9 cellular contexts compared by ENCODE assay signal in genomic region chr12:102950107-102950949, GRCh38. TPM values are rescaled to one million over a fixed set of nuclear protein-coding genes. Genes with fewer than 3 reads are reported as not detected.
DNase-seq lines count a peak whose midpoint lies in the region; ATAC-seq, FAIRE-seq and TF ChIP-seq lines count a peak whose summit lies in the region.
"Had no signal": no experiment of that assay in that cellular context is flagged by ENCODE, and none has a peak within 500 bp of the region (broad histone marks: within the 10 kb centered on the region; RNA-seq: fewer than 3 reads in every experiment).

No MANE protein-coding gene starts in this region.

- TF ChIP-seq CTCF in GM12872 (IDR thresholded peaks at IDR 0.05; ENCODE audit: insufficient read depth, low read depth, low read length) (peak; percentile 49), H1 (IDR thresholded peaks at IDR 0.05; ENCODE audit: control extremely low read depth in 1 of 3, insufficient read depth in 1 of 3, low read depth in 1 of 3, low read length in 3 of 3) (peak; percentile 44 to 62 (median 54)), neural crest cell (conservative IDR thresholded peaks at IDR 0.05) (peak; percentile 56)

- no peak overlapping the region for H3K56ac ChIP-seq in H1 (replicated peaks; ENCODE audit: insufficient read length, low read depth, low read length)

- H3K23me2 ChIP-seq in H1 (ENCODE audit: low read depth, low read length), result peaks cover 5% of the 10 kb centered on the region; the same call in 1 of the 2 replicates

- H3K36me3 ChIP-seq in H1 (ENCODE audit: control insufficient read depth in 2 of 4, insufficient read depth in 4 of 4, low read length in 3 of 4), result 0 out of 8 replicates have a peak, but pooled peaks cover 0 to 3% (median 0%) of the 10 kb centered on the region in 4 experiments
- H3K36me3 ChIP-seq: brain microvascular endothelial cell had no signal

- H3K18ac ChIP-seq in H1 (ENCODE audit: extremely low read depth, low read length), result peak overlapping the region; percentile 51; the same call in 1 of the 2 replicates

- no peaks in the 10 kb centered on the region for H3K79me1 ChIP-seq in H1 (ENCODE audit: low read depth, low read length)

- peaks cover 98% of the 10 kb centered on the region for H3K27me3 Mint-ChIP-seq in neural crest cell (ENCODE audit: low read depth)

- peak overlapping the region; percentile 8; the same call in 1 of the 2 replicates for H2AFZ ChIP-seq in H1 (ENCODE audit: low read length)

- peak overlapping the region; percentile 58 for H3K27ac Mint-ChIP-seq in neural crest cell (ENCODE audit: unreplicated experiment)

- no peak for ATAC-seq in right cardiac atrium

- POLR2A ChIA-PET in H1 (lab: Charles Lee; ENCODE audit: partially characterized antibody), result interaction anchor here (0.5 to 1.1 kb wide), 4 partner anchors 9 to 986 kb away, joined by 3 to 4 read pairs (median 3); no protein-coding TSS in a partner anchor

- H3K79me2 ChIP-seq in H1 (ENCODE audit: control insufficient read depth in 1 of 2, insufficient read depth in 2 of 2, low read length in 2 of 2), result no peaks in the 10 kb centered on the region

- H2BK20ac ChIP-seq in H1 (ENCODE audit: low read length), result no peak overlapping the region

- peaks cover 5 to 8% of the 10 kb centered on the region in 2 experiments for H4K20me1 ChIP-seq in H1 (replicated peaks in 1 of 2; ENCODE audit: control insufficient read depth in 1 of 2, insufficient read depth in 2 of 2, low read length in 2 of 2)

- H3K4me2 ChIP-seq in H1 (ENCODE audit: insufficient read depth in 1 of 2, low read depth in 2 of 2, low read length in 2 of 2), result peak overlapping the region; percentile 83 to 92

- H3K27me3 ChIP-seq in H1 (replicated peaks in 1 of 4; ENCODE audit: control insufficient read depth in 3 of 4, extremely low read depth in 1 of 4, insufficient read depth in 3 of 4, low read length in 3 of 4), result peaks cover 56 to 68% (median 63%) of the 10 kb centered on the region in 4 experiments
- H3K27me3 ChIP-seq in right cardiac atrium (ENCODE audit: control insufficient read depth, insufficient read depth), result peaks cover 3% of the 10 kb centered on the region

- intact Hi-C loops in posterior vena cava (cut with DNase I), result loop anchor here in 1 of 2 donors (5.0 kb wide), 1 partner anchor 1858 kb away; no protein-coding TSS in a partner anchor
- intact Hi-C loops in right cardiac atrium (cut with DNase I), result no loop called here

- peak; percentile 79 for DNase-seq in NCI-H1417 treated with DMSO at 0.1 percent for 48 hours (lab: John Stamatoyannopoulos, UW)
- peak in 1 of 2 experiments; percentile 69 for DNase-seq in H1 (ENCODE audit: low read depth in 1 of 2, low spot score in 2 of 2)
- no peak for DNase-seq in neural crest cell (ENCODE audit: low read depth, low spot score)
- no peak for DNase-seq in posterior vena cava (ENCODE audit: low spot score)
- DNase-seq in NK-92 treated with Interleukin-12 subunit alpha and Interleukin-12 subunit beta, amount 100 ng/mL, for 24 hours (lab: John Stamatoyannopoulos, UW), result no peak
- no peak for DNase-seq in right cardiac atrium
- no peak for DNase-seq in RCC 7860 (ENCODE audit: low spot score)
- DNase-seq: brain microvascular endothelial cell had no signal

- 0 out of 2 replicates have a peak overlapping the region, but pooled peaks have one; percentile 2 for H2BK12ac ChIP-seq in H1 (ENCODE audit: low read depth, low read length)

- H2BK5ac ChIP-seq in H1 (ENCODE audit: low read depth, low read length), result no peak overlapping the region

- H3K4me1 Mint-ChIP-seq in neural crest cell, result peaks cover 21% of the 10 kb centered on the region

- no peak overlapping the region for H2BK120ac ChIP-seq in H1 (replicated peaks; ENCODE audit: low read depth, low read length)

- CTCF ChIA-PET in H1 (lab: Charles Lee; ENCODE audit: partially characterized antibody), result interaction anchor here (0.6 to 5.2 kb wide), 44 partner anchors 9 to 608 kb away, joined by 3 to 85 read pairs (median 4); no protein-coding TSS in a partner anchor

- H4K5ac ChIP-seq in H1 (ENCODE audit: insufficient read length, low read depth, low read length), result no peak overlapping the region

- H3K4me3 Mint-ChIP-seq in neural crest cell, result peak overlapping the region; percentile 81

- H3K4me3 ChIP-seq in H1 (ENCODE audit: extremely low read depth in 1 of 4, insufficient read depth in 2 of 4, low read depth in 3 of 4, low read length in 4 of 4), result peak overlapping the region; percentile 22 to 62 (median 50); a peak in 7 of 8 replicates
- H3K4me3 ChIP-seq in right cardiac atrium (ENCODE audit: low read length), result no peak overlapping the region

- H3K23ac ChIP-seq in H1 (ENCODE audit: insufficient read length), result no peak overlapping the region

- H3K14ac ChIP-seq in H1 (ENCODE audit: insufficient read length), result no peak overlapping the region

- H3K9me3 Mint-ChIP-seq in neural crest cell, result no peaks in the 10 kb centered on the region

- H3K4me1 ChIP-seq in H1 (replicated peaks in 1 of 4; ENCODE audit: control insufficient read depth in 3 of 4, insufficient read depth in 4 of 4, low read length in 3 of 4) (peaks cover 5 to 14% (median 7%) of the 10 kb centered on the region in 4 experiments), right cardiac atrium (ENCODE audit: control insufficient read depth, insufficient read depth, low read length) (no peaks in the 10 kb centered on the region)

- H3K9me3 ChIP-seq in H1 (ENCODE audit: insufficient read depth in 2 of 2, low read depth in 1 of 2, low read length in 1 of 2) (no peaks in the 10 kb centered on the region), right cardiac atrium (ENCODE audit: control insufficient read depth, low read length) (no peaks in the 10 kb centered on the region)

- FAIRE-seq in H1 (lab: Jason Lieb, UNC) (peak; percentile 65), RCC 7860 (lab: Jason Lieb, UNC) (no peak)

- TF ChIP-seq POLR2A in H1 (IDR thresholded peaks at IDR 0.05; ENCODE audit: control extremely low read depth in 1 of 2, low read depth in 2 of 2, low read length in 2 of 2), result no peak

- 6% methylated on average over 37 of the region's 37 CpGs; no CpG with 5 or more reads in 1 of the 2 experiments for WGBS in H1 (ENCODE audit: extremely low coverage in 1 of 2, insufficient coverage in 1 of 2, insufficient read length in 1 of 2, insufficient replicate concordance in 2 of 2, low coverage in 1 of 2, low lambda C conversion rate in 2 of 2, missing lambda C conversion rate in 1 of 2), 2 experiments
- 4% methylated on average over 37 of the region's 37 CpGs for whole genome bisulfite sequencing in right cardiac atrium

- no peak overlapping the region for H2AK5ac ChIP-seq in H1 (ENCODE audit: low read depth, low read length)

- H2BK15ac ChIP-seq in H1 (ENCODE audit: low read length), result peak overlapping the region; percentile 53; the same call in 1 of the 2 replicates

- H3K27ac ChIP-seq in H1 (ENCODE audit: low read depth, low read length) (no peak overlapping the region), right cardiac atrium (ENCODE audit: low read length) (no peak overlapping the region)
- H3K27ac ChIP-seq: brain microvascular endothelial cell had no signal

- H3K36me3 Mint-ChIP-seq in neural crest cell (ENCODE audit: low read depth), result no peaks in the 10 kb centered on the region

- no peak overlapping the region for H4K91ac ChIP-seq in H1 (replicated peaks; ENCODE audit: insufficient read length, low read length)

- H4K8ac ChIP-seq in H1 (ENCODE audit: extremely low read depth, insufficient read depth, low read length), result peak overlapping the region; percentile 63; the same call in 1 of the 2 replicates

- H3K9ac ChIP-seq in H1 (replicated peaks in 1 of 4; ENCODE audit: extremely low read depth in 1 of 4, low read depth in 3 of 4, low read length in 3 of 4), result no peak overlapping the region

- peak; percentile 60 to 65 for TF ChIP-seq RAD21 in H1 (IDR thresholded peaks at IDR 0.05 in 1 of 2, conservative IDR thresholded peaks at IDR 0.05 in 1 of 2; ENCODE audit: low read depth in 2 of 2, low read length in 2 of 2)

- no peak for TF ChIP-seq EP300 in H1 (IDR thresholded peaks at IDR 0.05; ENCODE audit: borderline replicate concordance in 1 of 2, low read depth in 2 of 2, low read length in 2 of 2)

- H3K4ac ChIP-seq in H1 (replicated peaks; ENCODE audit: insufficient read length, low read depth, low read length), result no peak overlapping the region

TF ChIP-seq in H1, 55 proteins besides CTCF, POLR2A, EP300 and RAD21 (continues in another document):
- TF ChIP-seq NANOG (IDR thresholded peaks at IDR 0.05; ENCODE audit: insufficient read depth, low read depth, low read length, poor library complexity, severe bottlenecking) (no peak), CREB1 (IDR thresholded peaks at IDR 0.05) (peak; percentile 75)
- TF ChIP-seq, protein P1, sequence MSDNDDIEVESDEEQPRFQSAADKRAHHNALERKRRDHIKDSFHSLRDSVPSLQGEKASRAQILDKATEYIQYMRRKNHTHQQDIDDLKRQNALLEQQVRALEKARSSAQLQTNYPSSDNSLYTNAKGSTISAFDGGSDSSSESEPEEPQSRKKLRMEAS (IDR thresholded peaks at IDR 0.05), result peak; percentile 96

RNA-seq across cellular contexts. Expression of gene ASCL1, which starts 7.1 kb away (rescaled TPM):
- not detected in 2 replicates for total RNA-seq in H1 (2021; fragmentation: NEBNext Ultra II Directional; extraction: Animal tissue kit (Norgen Biotek cat#: 25700))
- polyA plus RNA-seq in H1 (2011; rRNA removed), result 0.12 and 0.17 TPM in 2 replicates
- polyA plus RNA-seq in H1 (2011; cell fraction: cytosol; rRNA removed), result 0.09 TPM
- 0.31 TPM for polyA plus RNA-seq in H1 (2011; cell fraction: nucleus; rRNA removed)
- polyA plus RNA-seq in H1 (2012, experiment 1 of 2), result 0.08 TPM in 1 of 4 replicates, not detected in the others
- not detected for polyA plus RNA-seq in H1 (2012, experiment 2 of 2)
- polyA plus RNA-seq in H1 (2013, experiment 1 of 2), result 0.10 TPM
- 0.06 TPM for polyA plus RNA-seq in H1 (2013, experiment 2 of 2)
- not detected in 2 replicates for polyA minus RNA-seq in H1 (2011; rRNA and poly(A)+ RNA removed)
- polyA minus RNA-seq in H1 (2011; cell fraction: cytosol; rRNA and poly(A)+ RNA removed), result not detected
- 0.20 TPM for polyA minus RNA-seq in H1 (2011; cell fraction: nucleus; rRNA and poly(A)+ RNA removed)
- 4.3 and 5.1 TPM in 2 replicates for total RNA-seq in neural crest cell
- total RNA-seq in posterior vena cava, result not detected
- total RNA-seq in right cardiac atrium, result not detected
- not detected for polyA plus RNA-seq in right cardiac atrium

RNA-seq across cellular contexts. Expression of gene PAH, which starts 33.3 kb away (rescaled TPM):
- total RNA-seq in H1 (2021; fragmentation: NEBNext Ultra II Directional; extraction: Animal tissue kit (Norgen Biotek cat#: 25700)), result 8.9 and 9.0 TPM in 2 replicates
- polyA plus RNA-seq in H1 (2011; rRNA removed) (3.9 and 4.9 TPM in 2 replicates), right cardiac atrium (not detected)
- 4.5 TPM for polyA plus RNA-seq in H1 (2011; cell fraction: cytosol; rRNA removed)
- 9.6 TPM for polyA plus RNA-seq in H1 (2011; cell fraction: nucleus; rRNA removed)
- polyA plus RNA-seq in H1 (2012, experiment 1 of 2), result 4.7 to 5.9 TPM (median 5.4 TPM) in 4 replicates
- 0.54 TPM for polyA plus RNA-seq in H1 (2012, experiment 2 of 2)
- 4.7 TPM for polyA plus RNA-seq in H1 (2013, experiment 1 of 2)
- polyA plus RNA-seq in H1 (2013, experiment 2 of 2), result 3.1 TPM
- polyA minus RNA-seq in H1 (2011; rRNA and poly(A)+ RNA removed), result 4.6 and 6.9 TPM in 2 replicates
- polyA minus RNA-seq in H1 (2011; cell fraction: cytosol; rRNA and poly(A)+ RNA removed), result 2.0 TPM
- 7.3 TPM for polyA minus RNA-seq in H1 (2011; cell fraction: nucleus; rRNA and poly(A)+ RNA removed)
- total RNA-seq in neural crest cell (not detected in 2 replicates), posterior vena cava (under 1 TPM in 1 of 2 donors, not detected in 1; 0.37 TPM), right cardiac atrium (1 to 10 TPM in 1 of 4 donors, not detected in 3; 1.2 TPM)
